Comparison of ENCODE assay signal across 9 cellular contexts in genomic region chr4:110514889-110515479, GRCh38. TPM values are rescaled to one million over a fixed set of nuclear protein-coding genes. Genes with fewer than 3 reads are reported as not detected.
A peak's percentile ranks its signal among the peaks of the same experiment; 100 is the strongest.
DNase-seq lines count a peak whose midpoint lies in the region; FAIRE-seq and TF ChIP-seq lines count a peak whose summit lies in the region.
"Had no signal": no experiment of that assay in that cellular context is flagged by ENCODE, and none has a peak within 500 bp of the region (broad histone marks: within the 10 kb centered on the region; RNA-seq: fewer than 3 reads in every experiment).

No MANE protein-coding gene starts in this region.

- DNase-seq in COR-L47 (lab: John Stamatoyannopoulos, UW) (peak; percentile 4), HFF-Myc (ENCODE audit: extremely low read depth, low read depth) (no peak), SKM-1 treated with dmso at 0.1 percent for 144 hours (lab: John Stamatoyannopoulos, UW; ENCODE audit: unreplicated experiment) (peak; percentile 53), fibroblast of lung (ENCODE audit: low read depth in 2 of 2) (peak; percentile 18 to 52), small intestine (peak; percentile 45), lower leg skin (ENCODE audit: low spot score in 2 of 2) (no peak), sigmoid colon (no peak), 8988T (no peak)

- H3K27ac ChIP-seq in fibroblast of lung (ENCODE audit: insufficient read depth, low read length) (no peak overlapping the region), small intestine (ENCODE audit: low read depth in 1 of 2, low read length in 1 of 2) (no peak overlapping the region), sigmoid colon (no peak overlapping the region)

- no peak overlapping the region for H3K4me3 ChIP-seq in HFF-Myc (replicated peaks; ENCODE audit: low read depth, low read length)
- no peak overlapping the region for H3K4me3 ChIP-seq in fibroblast of lung (replicated peaks in 1 of 4; ENCODE audit: control extremely low read depth in 1 of 4, insufficient read depth in 1 of 4, low read depth in 3 of 4, low read length in 4 of 4)
- no peak overlapping the region for H3K4me3 ChIP-seq in small intestine (ENCODE audit: low read depth in 1 of 2, low read length in 2 of 2)
- H3K4me3 ChIP-seq in lower leg skin (ENCODE audit: low read depth, poor library complexity, severe bottlenecking) = no peak overlapping the region
- no peak overlapping the region for H3K4me3 ChIP-seq in sigmoid colon

- peak; percentile 93 for FAIRE-seq in small intestine (lab: Jason Lieb, UNC)

- TF ChIP-seq POLR2A in lower leg skin (IDR thresholded peaks at IDR 0.05) = no peak
- no peak for TF ChIP-seq POLR2A in sigmoid colon (IDR thresholded peaks at IDR 0.05)

- H2AFZ ChIP-seq in fibroblast of lung (ENCODE audit: low read length) = no peak overlapping the region

- peak; percentile 41 for TF ChIP-seq CTCF in HFF-Myc (IDR thresholded peaks at IDR 0.05; ENCODE audit: low read depth, low read length, missing control alignments)
- peak; percentile 24 to 61 for TF ChIP-seq CTCF in fibroblast of lung (conservative IDR thresholded peaks at IDR 0.05 in 1 of 2, IDR thresholded peaks at IDR 0.05 in 1 of 2; ENCODE audit: low read depth in 1 of 2, low read length in 2 of 2)
- TF ChIP-seq CTCF in lower leg skin (IDR thresholded peaks at IDR 0.05) = no peak
- peak in 2 of 4 experiments; percentile 36 to 60 for TF ChIP-seq CTCF in sigmoid colon (IDR thresholded peaks at IDR 0.05)

- H3K9me3 ChIP-seq in fibroblast of lung (ENCODE audit: control insufficient read depth, insufficient read depth, low read depth, low read length) (no peaks in the 10 kb centered on the region), small intestine (ENCODE audit: control insufficient read depth, low read depth) (no peaks in the 10 kb centered on the region), sigmoid colon (no peaks in the 10 kb centered on the region)
- H3K9me3 ChIP-seq: SJSA1 had no signal

- H3K4me1 ChIP-seq in fibroblast of lung (ENCODE audit: control insufficient read depth, extremely low read depth, insufficient read depth, low read length) (no peaks in the 10 kb centered on the region), small intestine (ENCODE audit: control insufficient read depth in 2 of 2, insufficient read depth in 1 of 2, low read depth in 1 of 2, low read length in 1 of 2) (no peaks in the 10 kb centered on the region), sigmoid colon (no peaks in the 10 kb centered on the region)

- H3K4me2 ChIP-seq in fibroblast of lung (ENCODE audit: extremely low read depth, insufficient read depth, low read length) = no peak overlapping the region

- no peaks in the 10 kb centered on the region for H3K79me2 ChIP-seq in fibroblast of lung (ENCODE audit: control insufficient read depth, insufficient read depth, low read length)

- H3K9ac ChIP-seq in fibroblast of lung (ENCODE audit: insufficient read depth, low read length) = no peak overlapping the region

- no peak for TF ChIP-seq EP300 in sigmoid colon (IDR thresholded peaks at IDR 0.05)

- intact Hi-C loops in lower leg skin (cut with DNase I; ENCODE audit: low total_unique reads) (loop anchor here (5.0 kb wide), 1 partner anchor 508 kb away; no protein-coding TSS in a partner anchor), sigmoid colon (cut with DNase I) (loop anchor here (5.0 to 10.0 kb wide), 4 partner anchors 200 to 1090 kb away; partner anchors contain the start of gene ELOVL6)

- H3K36me3 ChIP-seq in fibroblast of lung (ENCODE audit: control insufficient read depth, insufficient read depth, low read length) (no peaks in the 10 kb centered on the region), small intestine (ENCODE audit: control insufficient read depth in 2 of 2, insufficient read depth in 2 of 2, low read length in 2 of 2) (peaks cover 0 to 2% of the 10 kb centered on the region in 2 donors), sigmoid colon (no peaks in the 10 kb centered on the region)

- no peaks in the 10 kb centered on the region for H3K27me3 ChIP-seq in fibroblast of lung (ENCODE audit: control insufficient read depth, insufficient read depth, low read length)
- H3K27me3 ChIP-seq in small intestine (ENCODE audit: control insufficient read depth in 2 of 2, insufficient read depth in 2 of 2, low read length in 2 of 2) = no peaks in the 10 kb centered on the region
- no peaks in the 10 kb centered on the region for H3K27me3 ChIP-seq in sigmoid colon
- H3K27me3 ChIP-seq: SJSA1 had no signal

- H4K20me1 ChIP-seq in fibroblast of lung (ENCODE audit: control insufficient read depth, extremely low read depth, insufficient read depth, low read length) = no peaks in the 10 kb centered on the region

RNA-seq across cellular contexts. Expression of gene ENPEP, which starts 39.0 kb away (rescaled TPM):
- total RNA-seq in fibroblast of lung (0.51 TPM in 1 of 2 replicates, not detected in the other), lower leg skin (1 to 10 TPM in 3 of 4 donors, under 1 TPM in 1; 0.39 to 3.1 (median 1.9) TPM), sigmoid colon (1 to 10 TPM in 3 of 4 donors, under 1 TPM in 1; 0.99 to 2.2 (median 1.6) TPM)
- polyA plus RNA-seq in fibroblast of lung (0.08 and 0.28 TPM in 2 replicates), small intestine (10 to 100 TPM; 26.9 to 52.3 (median 38.6) TPM), sigmoid colon (under 1 TPM; 0.23 to 0.73 (median 0.60) TPM)
- 0.06 and 0.22 TPM in 2 replicates for polyA plus RNA-seq in fibroblast of lung (2012)
- not detected in 2 replicates for polyA minus RNA-seq in fibroblast of lung (ENCODE audit: low replicate concordance)

Comparison
In these comparisons a context has a peak if more than half of its experiments do, and no peak if none do; other contexts are left out.
1. DNase-seq: peak in COR-L47 (single experiment), SKM-1 treated with dmso at 0.1 percent for 144 hours (single experiment), fibroblast of lung (2 of 2) and small intestine (single experiment); none in HFF-Myc (single experiment), lower leg skin (0 of 2), sigmoid colon (single experiment) and 8988T (single experiment).
2. CTCF ChIP-seq: peak in HFF-Myc (single experiment) and fibroblast of lung (2 of 2); none in lower leg skin (0 of 3).